ENCODE assay signal across 21 cellular contexts in the genomic region with DNA sequence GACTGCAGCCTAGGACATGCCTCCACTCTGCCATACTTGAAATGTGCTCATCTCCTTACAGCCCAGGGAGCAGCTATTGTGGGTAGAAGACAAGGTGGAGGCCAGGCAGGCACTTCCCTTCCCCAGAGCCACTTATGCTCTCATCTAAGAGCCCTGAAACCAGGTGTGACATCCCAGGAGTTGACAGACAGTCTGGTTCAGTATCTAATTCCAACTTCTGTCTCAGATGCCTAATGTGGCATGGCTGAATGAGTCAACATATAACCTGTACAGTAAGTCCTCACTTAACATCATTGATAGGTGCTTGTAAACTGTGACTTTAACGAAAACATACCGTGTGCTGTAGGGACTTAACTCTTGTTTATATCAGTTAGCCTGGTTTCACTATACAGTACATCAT.
"Had no signal": no experiment of that assay in that cellular context is flagged by ENCODE, and none has a peak within 500 bp of the region (broad histone marks: within the 10 kb centered on the region; RNA-seq: fewer than 3 reads in every experiment).

No MANE protein-coding gene starts in this region.

- H3K36me3 ChIP-seq: breast epithelium, SJCRH30 had no signal

- DNase-seq: activated CD4-positive, alpha-beta T cell treated with anti-CD3 and anti-CD28 coated beads for 48 hours; activated CD4-positive, alpha-beta T cell treated with anti-CD3 and anti-CD28 coated beads, Interleukin-2, amount 50 U/mL, for 4 hours; activated CD4-positive, CD25-positive, alpha-beta regulatory T cell treated with anti-CD3 and anti-CD28 coated beads, Interleukin-2, amount 50 U/mL, for 72 hours; activated CD8-positive, alpha-beta memory T cell treated with anti-CD3 and anti-CD28 coated beads, Interleukin-2, amount 10 ng/mL, durations not matched to agents 7 days and 5 days; activated effector memory CD4-positive, alpha-beta T cell treated with Interleukin-2 at 50 U/mL for 16 hours; activated naive CD4-positive, alpha-beta T cell; activated T-cell treated with anti-CD3 and anti-CD28 coated beads, Interleukin-2, amount 50 U/mL, for 24 hours; aorta; central memory CD4-positive, alpha-beta T cell; KG1; NCI-H1092; NCI-H2029 treated with DMSO at 0.1 percent for 48 hours; NCI-H226; NCI-H69; Peyer's patch; Right ventricle myocardium superior; SJCRH30; SK-N-SH had no signal

- H3K4me1 ChIP-seq: breast epithelium, Peyer's patch had no signal

- ATAC-seq: activated CD8-positive, alpha-beta memory T cell treated with anti-CD3 and anti-CD28 coated beads, Interleukin-2, amount 10 ng/mL, durations not matched to agents 7 days and 5 days; WTC11 had no signal

- H3K27ac ChIP-seq: breast epithelium, Peyer's patch, RWPE1, SJCRH30 had no signal

- H3K27me3 ChIP-seq: breast epithelium, Peyer's patch, SJCRH30 had no signal

- H3K9me3 ChIP-seq: breast epithelium, Peyer's patch, SK-N-SH had no signal

- H3K4me3 ChIP-seq: breast epithelium, Peyer's patch, SJCRH30 had no signal
